24 cellular contexts compared by ENCODE assay signal in the genomic region with DNA sequence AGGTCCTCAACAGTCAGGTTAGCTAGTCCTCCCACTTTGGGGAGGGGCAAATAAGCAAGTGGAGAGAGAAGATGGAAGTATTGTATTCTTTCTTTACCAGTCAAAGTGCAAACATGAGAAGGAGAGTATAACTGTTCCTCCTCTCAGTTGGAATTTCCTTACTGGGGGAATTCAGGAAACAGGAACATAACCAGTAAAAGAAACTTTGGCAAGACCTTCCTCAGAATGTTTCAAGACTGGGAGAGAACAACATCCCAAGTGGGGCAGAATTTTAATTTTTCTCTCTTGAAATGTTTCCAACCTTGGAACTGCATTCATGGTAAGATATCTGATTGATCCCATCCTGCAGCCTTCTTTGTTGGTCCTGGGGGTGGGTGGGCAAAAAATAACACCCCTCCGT.
DNase-seq lines count a peak whose midpoint lies in the region; ATAC-seq and TF ChIP-seq lines count a peak whose summit lies in the region.
"Had no signal": no experiment of that assay in that cellular context is flagged by ENCODE, and none has a peak within 500 bp of the region (broad histone marks: within the 10 kb centered on the region; RNA-seq: fewer than 3 reads in every experiment).

No MANE protein-coding gene starts in this region.

- WGBS in GM23248 (ENCODE audit: low coverage in 1 of 2, low lambda C conversion rate in 2 of 2, missing lambda C conversion rate in 2 of 2), 2 experiments = 0% methylated on average over 1 of the region's 1 CpG
- WGBS in esophagus muscularis mucosa = 40% methylated on average over 1 of the region's 1 CpG

- H3K4me2 ChIP-seq in GM23248 (ENCODE audit: unreplicated experiment) = peak overlapping the region; percentile 41
- H3K4me2 ChIP-seq: BLaER1, hepatocyte had no signal

- H3K27ac Mint-ChIP-seq in natural killer cell treated with Interleukin-12 subunit alpha and Interleukin-12 subunit beta and Interleukin-15 and Interleukin-18, amount 100 ng/mL, for 72 hours = no peak overlapping the region
- H3K27ac Mint-ChIP-seq: T-helper 17 cell had no signal

- H3K9me3 ChIP-seq in GM23248 (ENCODE audit: low read depth) = no peaks in the 10 kb centered on the region
- H3K9me3 ChIP-seq in esophagus muscularis mucosa = no peaks in the 10 kb centered on the region
- H3K9me3 ChIP-seq in muscle layer of colon (ENCODE audit: low read length) = no peaks in the 10 kb centered on the region
- H3K9me3 ChIP-seq in stomach smooth muscle (ENCODE audit: control insufficient read depth in 2 of 2, low read length in 2 of 2) = no peaks in the 10 kb centered on the region
- H3K9me3 ChIP-seq: BLaER1, upper lobe of left lung had no signal

- TF ChIP-seq EP300 in esophagus muscularis mucosa (IDR thresholded peaks at IDR 0.05) = no peak

- in situ Hi-C loops in GM23248 (cut with MboI) = no loop called here

- no peaks in the 10 kb centered on the region for H3K79me2 ChIP-seq in GM23248 (ENCODE audit: insufficient read depth)
- H3K79me2 ChIP-seq: hepatocyte had no signal

- no peak for ATAC-seq in natural killer cell treated with Interleukin-12 subunit alpha and Interleukin-12 subunit beta and Interleukin-15 and Interleukin-18, amount 100 ng/mL, for 72 hours
- ATAC-seq: T-helper 17 cell had no signal

- H3K36me3 ChIP-seq in GM23248 (ENCODE audit: low read depth) = no peaks in the 10 kb centered on the region
- H3K36me3 ChIP-seq in esophagus muscularis mucosa = no peaks in the 10 kb centered on the region
- H3K36me3 ChIP-seq in muscle layer of colon (ENCODE audit: insufficient read depth, low read length) = no peaks in the 10 kb centered on the region
- no peaks in the 10 kb centered on the region for H3K36me3 ChIP-seq in stomach smooth muscle (ENCODE audit: control insufficient read depth in 2 of 2, insufficient read depth in 2 of 2, low read length in 2 of 2)
- H3K36me3 ChIP-seq: BLaER1, upper lobe of left lung had no signal

- peaks cover 24% of the 10 kb centered on the region for H3F3A ChIP-seq in GM23248 (ENCODE audit: insufficient read depth)

- peaks cover 18 to 50% of the 10 kb centered on the region in 2 donors for H3K27me3 Mint-ChIP-seq in natural killer cell treated with Interleukin-12 subunit alpha and Interleukin-12 subunit beta and Interleukin-15 and Interleukin-18, amount 100 ng/mL, for 72 hours

- no peak for TF ChIP-seq POLR2A in esophagus muscularis mucosa (IDR thresholded peaks at IDR 0.05; ENCODE audit: low read depth)

- intact Hi-C loops in esophagus muscularis mucosa (cut with DNase I) = no loop called here

- no peak overlapping the region for H3K4me3 Mint-ChIP-seq in natural killer cell treated with Interleukin-12 subunit alpha and Interleukin-12 subunit beta and Interleukin-15 and Interleukin-18, amount 100 ng/mL, for 72 hours
- H3K4me3 Mint-ChIP-seq: T-helper 17 cell had no signal

- no peaks in the 10 kb centered on the region for H3K9me3 Mint-ChIP-seq in natural killer cell treated with Interleukin-12 subunit alpha and Interleukin-12 subunit beta and Interleukin-15 and Interleukin-18, amount 100 ng/mL, for 72 hours

- H4K20me1 ChIP-seq in GM23248 (ENCODE audit: insufficient read depth) = no peaks in the 10 kb centered on the region
- H4K20me1 ChIP-seq: BLaER1 had no signal

- no peak overlapping the region for H3K4me3 ChIP-seq in GM23248
- no peak overlapping the region for H3K4me3 ChIP-seq in esophagus muscularis mucosa
- no peak overlapping the region for H3K4me3 ChIP-seq in muscle layer of colon (ENCODE audit: low read depth in 1 of 2, low read length in 2 of 2)
- peak overlapping the region in 1 of 2 donors; percentile 20 for H3K4me3 ChIP-seq in stomach smooth muscle (ENCODE audit: low read length in 2 of 2)
- H3K4me3 ChIP-seq: BLaER1, hepatocyte, upper lobe of left lung had no signal

- no peaks in the 10 kb centered on the region for H3K4me1 Mint-ChIP-seq in natural killer cell treated with Interleukin-12 subunit alpha and Interleukin-12 subunit beta and Interleukin-15 and Interleukin-18, amount 100 ng/mL, for 72 hours (ENCODE audit: low read depth in 2 of 2)
- H3K4me1 Mint-ChIP-seq: T-helper 17 cell had no signal

- H3K4me1 ChIP-seq in GM23248 (ENCODE audit: insufficient read depth) (peaks cover 26% of the 10 kb centered on the region), esophagus muscularis mucosa (peaks cover 20 to 53% (median 45%) of the 10 kb centered on the region in 4 donors), muscle layer of colon (ENCODE audit: insufficient read depth, low read length) (peaks cover 43% of the 10 kb centered on the region), stomach smooth muscle (ENCODE audit: control insufficient read depth, insufficient read depth, low read length) (peaks cover 29% of the 10 kb centered on the region)

- TF ChIP-seq CTCF in esophagus muscularis mucosa (IDR thresholded peaks at IDR 0.05) = no peak

- H3K36me3 Mint-ChIP-seq in natural killer cell treated with Interleukin-12 subunit alpha and Interleukin-12 subunit beta and Interleukin-15 and Interleukin-18, amount 100 ng/mL, for 72 hours = no peaks in the 10 kb centered on the region

- H3K27ac ChIP-seq in GM23248 (peak overlapping the region; percentile 62), esophagus muscularis mucosa (replicated peaks in 1 of 4) (peak overlapping the region; percentile 76 to 87 (median 84)), muscle layer of colon (ENCODE audit: low read depth, low read length) (peak overlapping the region; percentile 79), stomach smooth muscle (ENCODE audit: low read length) (peak overlapping the region; percentile 72)
- H3K27ac ChIP-seq: BLaER1, hepatocyte, upper lobe of left lung had no signal

- DNase-seq in GM23248 (no peak), esophagus muscularis mucosa (ENCODE audit: extremely low spot score) (no peak), NCI-H748 (lab: John Stamatoyannopoulos, UW; ENCODE audit: unreplicated experiment) (no peak), kidney glomerular epithelial cell (lab: John Stamatoyannopoulos, UW) (no peak), EL (no peak)
- no peak for DNase-seq in natural killer cell treated with Interleukin-12 subunit alpha and Interleukin-12 subunit beta and Interleukin-15 and Interleukin-18, amount 100 ng/mL, for 72 hours (ENCODE audit: low spot score)
- DNase-seq: activated CD4-positive, alpha-beta T cell treated with anti-CD3 and anti-CD28 coated beads, Interleukin-2, amount 50 U/mL, for 1 hour; activated CD8-positive, alpha-beta memory T cell treated with anti-CD3 and anti-CD28 coated beads, Interleukin-2, amount 50 U/mL, for 48 hours; activated effector memory CD4-positive, alpha-beta T cell treated with Interleukin-2 at 50 U/mL for 16 hours; effector CD4-positive, alpha-beta T cell; GF-D8; GOT3; NCI-H1105 treated with DMSO at 0.1 percent for 48 hours; NCI-H2107; NCI-H526; retina; SHP77; stimulated activated CD4-positive, alpha-beta T cell treated with anti-CD3 and anti-CD28 coated beads, Interleukin-15, amount 100 ng/mL, for 24 hours; T-helper 17 cell; upper lobe of left lung had no signal

- no peaks in the 10 kb centered on the region for H3K27me3 ChIP-seq in GM23248 (replicated peaks; ENCODE audit: insufficient read depth)
- no peaks in the 10 kb centered on the region for H3K27me3 ChIP-seq in esophagus muscularis mucosa
- H3K27me3 ChIP-seq in muscle layer of colon (ENCODE audit: control insufficient read depth in 1 of 2, insufficient read depth in 2 of 2, low read length in 2 of 2) = no peaks in the 10 kb centered on the region
- H3K27me3 ChIP-seq in stomach smooth muscle (ENCODE audit: control insufficient read depth in 1 of 2, insufficient read depth in 2 of 2, low read length in 2 of 2) = no peaks in the 10 kb centered on the region
- H3K27me3 ChIP-seq: BLaER1, hepatocyte, upper lobe of left lung had no signal

- no peaks in the 10 kb centered on the region for H3K9me2 ChIP-seq in GM23248 (ENCODE audit: insufficient read depth)

- peak overlapping the region; percentile 65 for H2AFZ ChIP-seq in GM23248
- H2AFZ ChIP-seq: hepatocyte had no signal

- no peak overlapping the region for H3K9ac ChIP-seq in GM23248
- H3K9ac ChIP-seq in muscle layer of colon (ENCODE audit: low read length) = peak overlapping the region; percentile 22
- H3K9ac ChIP-seq in stomach smooth muscle (ENCODE audit: low read length in 2 of 2) = peak overlapping the region in 1 of 2 donors; percentile 7
- H3K9ac ChIP-seq: BLaER1 had no signal
